In the genomic region with DNA sequence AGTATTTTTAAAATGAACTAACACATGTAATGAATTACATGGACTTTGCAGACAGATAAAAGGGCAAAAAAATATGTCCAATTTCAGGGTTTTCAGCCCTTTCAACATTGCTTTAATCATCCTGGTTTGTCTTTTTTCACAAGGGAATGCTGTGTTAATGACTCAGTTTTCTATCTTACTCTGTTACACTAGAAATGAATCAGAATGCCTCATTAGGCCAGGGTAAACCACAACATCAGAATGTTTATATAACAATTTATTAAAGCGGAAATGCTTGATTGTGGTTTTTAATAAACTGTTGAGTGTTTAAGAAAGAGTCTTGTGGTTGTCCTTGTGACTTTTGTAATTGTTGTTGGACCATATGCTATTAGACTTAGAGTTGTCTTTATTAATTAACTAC, we compare ENCODE assay signal across 15 cellular contexts. TPM values are rescaled to one million over a fixed set of nuclear protein-coding genes. Genes with fewer than 3 reads are reported as not detected.
DNase-seq lines count a peak whose midpoint lies in the region; ATAC-seq and TF ChIP-seq lines count a peak whose summit lies in the region.
"Had no signal": no experiment of that assay in that cellular context is flagged by ENCODE, and none has a peak within 500 bp of the region (broad histone marks: within the 10 kb centered on the region; RNA-seq: fewer than 3 reads in every experiment).

No MANE protein-coding gene starts in this region.

- 54 to 75% methylated on average over 1 of the region's 1 CpG for WGBS in gastroesophageal sphincter (ENCODE audit: low coverage in 1 of 2), 2 donors

- no peaks in the 10 kb centered on the region for H3K27me3 ChIP-seq in gastroesophageal sphincter
- H3K27me3 ChIP-seq: neural progenitor cell, suprapubic skin had no signal

- TF ChIP-seq EP300 in gastroesophageal sphincter (IDR thresholded peaks at IDR 0.05): no peak

- POLR2A ChIA-PET in activated CD4-positive, alpha-beta T cell treated with anti-CD3 and anti-CD28 coated beads, Interleukin-2, amount 10 ng/mL, durations not matched to agents 7 days and 5 days (lab: Charles Lee): no interaction called here

- H3K36me3 ChIP-seq in gastroesophageal sphincter: peaks cover 2 to 96% of the 10 kb centered on the region in 2 donors

- H3K27me3 Mint-ChIP-seq in activated CD4-positive, alpha-beta T cell treated with anti-CD3 and anti-CD28 coated beads, Interleukin-2, amount 10 ng/mL, durations not matched to agents 7 days and 5 days: no peaks in the 10 kb centered on the region
- H3K27me3 Mint-ChIP-seq: activated CD4-positive, alpha-beta T cell treated with anti-CD3 and anti-CD28 coated beads for 36 hours had no signal

- H3K9me3 ChIP-seq in gastroesophageal sphincter: no peaks in the 10 kb centered on the region
- H3K9me3 ChIP-seq: suprapubic skin had no signal

- no peaks in the 10 kb centered on the region for H3K4me1 Mint-ChIP-seq in activated CD4-positive, alpha-beta T cell treated with anti-CD3 and anti-CD28 coated beads, Interleukin-2, amount 10 ng/mL, durations not matched to agents 7 days and 5 days
- H3K4me1 Mint-ChIP-seq: neural progenitor cell had no signal

- no peak overlapping the region for H3K4me3 Mint-ChIP-seq in activated CD4-positive, alpha-beta T cell treated with anti-CD3 and anti-CD28 coated beads, Interleukin-2, amount 10 ng/mL, durations not matched to agents 7 days and 5 days
- H3K4me3 Mint-ChIP-seq: activated CD4-positive, alpha-beta T cell treated with anti-CD3 and anti-CD28 coated beads for 36 hours; neural progenitor cell had no signal

- H3K9me3 Mint-ChIP-seq in activated CD4-positive, alpha-beta T cell treated with anti-CD3 and anti-CD28 coated beads, Interleukin-2, amount 10 ng/mL, durations not matched to agents 7 days and 5 days: peaks cover 3% of the 10 kb centered on the region
- H3K9me3 Mint-ChIP-seq: neural progenitor cell had no signal

- CTCF ChIA-PET in activated CD4-positive, alpha-beta T cell treated with anti-CD3 and anti-CD28 coated beads, Interleukin-2, amount 10 ng/mL, durations not matched to agents 7 days and 5 days (lab: Charles Lee): no interaction called here

- peaks cover 68% of the 10 kb centered on the region for H3K36me3 Mint-ChIP-seq in activated CD4-positive, alpha-beta T cell treated with anti-CD3 and anti-CD28 coated beads, Interleukin-2, amount 10 ng/mL, durations not matched to agents 7 days and 5 days (ENCODE audit: low read depth)

- no peak for TF ChIP-seq POLR2A in gastroesophageal sphincter (IDR thresholded peaks at IDR 0.05)

- DNase-seq in HFF-Myc (ENCODE audit: extremely low read depth, low read depth) (peak; percentile 66), astrocyte of the cerebellum (ENCODE audit: low read depth) (peak; percentile 76), fibroblast of peridontal ligament (ENCODE audit: extremely low read depth) (peak; percentile 92), NCI-H2227 (lab: John Stamatoyannopoulos, UW; ENCODE audit: unreplicated experiment) (no peak)
- no peak for DNase-seq in activated CD4-positive, alpha-beta T cell treated with anti-CD3 and anti-CD28 coated beads, Interleukin-2, amount 10 ng/mL, durations not matched to agents 7 days and 5 days
- DNase-seq: activated CD4-positive, alpha-beta T cell treated with anti-CD3 and anti-CD28 coated beads for 36 hours; activated T-cell treated with anti-CD3 and anti-CD28 coated beads for 4 hours; hippocampal formation; NCI-H446; T-helper 1 cell had no signal

- no peak for ATAC-seq in GM21717 (IDR thresholded peaks at IDR 0.05; ENCODE audit: unreplicated experiment)
- no peak for ATAC-seq in gastroesophageal sphincter
- ATAC-seq: activated CD4-positive, alpha-beta T cell treated with anti-CD3 and anti-CD28 coated beads for 36 hours had no signal

- H3K4me3 ChIP-seq in HFF-Myc (replicated peaks; ENCODE audit: low read depth, low read length) (no peak overlapping the region), astrocyte of the cerebellum (ENCODE audit: low read depth, low read length) (no peak overlapping the region), gastroesophageal sphincter (no peak overlapping the region)
- H3K4me3 ChIP-seq: lung, neural progenitor cell, suprapubic skin had no signal

- no peak overlapping the region for H3K27ac Mint-ChIP-seq in activated CD4-positive, alpha-beta T cell treated with anti-CD3 and anti-CD28 coated beads, Interleukin-2, amount 10 ng/mL, durations not matched to agents 7 days and 5 days
- H3K27ac Mint-ChIP-seq: activated CD4-positive, alpha-beta T cell treated with anti-CD3 and anti-CD28 coated beads for 36 hours; neural progenitor cell had no signal

- TF ChIP-seq CTCF in HFF-Myc (IDR thresholded peaks at IDR 0.05; ENCODE audit: low read depth, low read length, missing control alignments) (no peak), astrocyte of the cerebellum (IDR thresholded peaks at IDR 0.05; ENCODE audit: low read depth, low read length, missing control alignments) (no peak), gastroesophageal sphincter (IDR thresholded peaks at IDR 0.05) (no peak)

- in situ Hi-C loops in astrocyte of the cerebellum (cut with HindIII; ENCODE audit: low sequenced_read_pairs): no loop called here

- H3K27ac ChIP-seq in gastroesophageal sphincter: no peak overlapping the region
- H3K27ac ChIP-seq: neural progenitor cell, suprapubic skin had no signal

- no peaks in the 10 kb centered on the region for H3K4me1 ChIP-seq in gastroesophageal sphincter
- H3K4me1 ChIP-seq: neural progenitor cell, suprapubic skin had no signal

RNA-seq across cellular contexts. Expression of a gene that starts 13.5 kb away (rescaled TPM):
- total RNA-seq in activated CD4-positive, alpha-beta T cell treated with anti-CD3 and anti-CD28 coated beads, Interleukin-2, amount 10 ng/mL, durations not matched to agents 7 days and 5 days: 10 to 100 TPM; 12.9 to 13.0 TPM
- 10 to 100 TPM in 2 of 4 donors, 1 to 10 TPM in 2; 5.9 to 18.0 (median 8.8) TPM for total RNA-seq in gastroesophageal sphincter

Comparison
In these comparisons a context has a peak if more than half of its experiments do, and no peak if none do; other contexts are left out.
1. DNase-seq: peak in HFF-Myc (single experiment), astrocyte of the cerebellum (single experiment) and fibroblast of peridontal ligament (single experiment); none in activated CD4-positive, alpha-beta T cell treated with anti-CD3 and anti-CD28 coated beads, Interleukin-2, amount 10 ng/mL, durations not matched to agents 7 days and 5 days (single experiment) and NCI-H2227 (single experiment).